In the genomic region with DNA sequence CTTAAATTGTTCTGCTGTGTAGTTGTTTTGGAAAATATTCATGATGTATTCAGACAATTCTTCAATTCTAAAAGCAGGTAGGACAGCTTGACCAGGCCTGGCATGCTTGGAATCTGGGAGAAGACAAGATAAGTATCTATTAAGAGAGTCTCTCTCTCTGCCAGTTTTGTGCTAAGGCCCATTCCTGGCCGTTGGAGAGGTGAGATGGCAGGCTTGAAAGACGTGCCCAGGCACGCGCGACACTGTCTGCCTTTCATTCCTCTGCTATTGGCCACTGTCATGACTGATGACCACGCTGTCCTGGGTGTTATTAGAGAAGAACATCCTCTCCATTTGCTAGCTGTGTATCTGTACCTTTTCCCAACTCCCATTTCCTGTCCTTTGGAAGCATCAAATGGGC, we compare ENCODE assay signal across 22 cellular contexts.
"Had no signal": no experiment of that assay in that cellular context is flagged by ENCODE, and none has a peak within 500 bp of the region (broad histone marks: within the 10 kb centered on the region; RNA-seq: fewer than 3 reads in every experiment).

No MANE protein-coding gene starts in this region.

- H3K36me3 Mint-ChIP-seq: activated CD4-positive, alpha-beta memory T cell treated with anti-CD3 and anti-CD28 coated beads for 36 hours; activated naive CD8-positive, alpha-beta T cell treated with anti-CD3 and anti-CD28 coated beads, Interleukin-2, amount 10 ng/mL, durations not matched to agents 7 days and 5 days; naive thymus-derived CD4-positive, alpha-beta T cell had no signal

- H3K27ac Mint-ChIP-seq: activated CD4-positive, alpha-beta memory T cell treated with anti-CD3 and anti-CD28 coated beads for 36 hours; activated CD4-positive, alpha-beta T cell treated with anti-CD3 and anti-CD28 coated beads for 36 hours; activated naive CD8-positive, alpha-beta T cell treated with anti-CD3 and anti-CD28 coated beads, Interleukin-2, amount 10 ng/mL, durations not matched to agents 7 days and 5 days; naive thymus-derived CD4-positive, alpha-beta T cell; stimulated activated naive CD8-positive, alpha-beta T cell treated with anti-CD3 and anti-CD28 coated beads, Interleukin-15, Interleukin-2, amounts not matched to agents 100 ng/mL and 50 ng/mL, for 24 hours; WTC11 had no signal

- H3K4me1 ChIP-seq: body of pancreas, left lung, vagina had no signal

- H3K4me1 Mint-ChIP-seq: activated CD4-positive, alpha-beta T cell treated with anti-CD3 and anti-CD28 coated beads for 36 hours; activated naive CD8-positive, alpha-beta T cell treated with anti-CD3 and anti-CD28 coated beads, Interleukin-2, amount 10 ng/mL, durations not matched to agents 7 days and 5 days had no signal

- H3K36me3 ChIP-seq: left lung, ovary, tibial nerve, vagina had no signal

- H3K4me3 Mint-ChIP-seq: activated CD4-positive, alpha-beta memory T cell treated with anti-CD3 and anti-CD28 coated beads for 36 hours; activated CD4-positive, alpha-beta T cell treated with anti-CD3 and anti-CD28 coated beads for 36 hours; activated naive CD8-positive, alpha-beta T cell treated with anti-CD3 and anti-CD28 coated beads, Interleukin-2, amount 10 ng/mL, durations not matched to agents 7 days and 5 days; naive thymus-derived CD4-positive, alpha-beta T cell; stimulated activated naive CD8-positive, alpha-beta T cell treated with anti-CD3 and anti-CD28 coated beads, Interleukin-15, Interleukin-2, amounts not matched to agents 100 ng/mL and 50 ng/mL, for 24 hours; WTC11 had no signal

- H3K9me3 Mint-ChIP-seq: activated CD4-positive, alpha-beta memory T cell treated with anti-CD3 and anti-CD28 coated beads for 36 hours; activated naive CD8-positive, alpha-beta T cell treated with anti-CD3 and anti-CD28 coated beads, Interleukin-2, amount 10 ng/mL, durations not matched to agents 7 days and 5 days; stimulated activated naive CD8-positive, alpha-beta T cell treated with anti-CD3 and anti-CD28 coated beads, Interleukin-15, Interleukin-2, amounts not matched to agents 100 ng/mL and 50 ng/mL, for 24 hours had no signal

- H3K4me3 ChIP-seq: body of pancreas, dorsolateral prefrontal cortex, left lung, ovary, psoas muscle, tibial nerve, vagina had no signal

- FAIRE-seq: colon had no signal

- H3K9me3 ChIP-seq: body of pancreas, left lung, ovary, psoas muscle, tibial nerve, vagina had no signal

- DNase-seq: activated CD4-positive, alpha-beta memory T cell treated with anti-CD3 and anti-CD28 coated beads for 36 hours; activated CD4-positive, alpha-beta T cell treated with anti-CD3 and anti-CD28 coated beads for 36 hours; activated naive CD4-positive, alpha-beta T cell treated with Interleukin-2 at 50 U/mL for 16 hours; activated naive CD8-positive, alpha-beta T cell treated with anti-CD3 and anti-CD28 coated beads, Interleukin-2, amount 10 ng/mL, durations not matched to agents 7 days and 5 days; amygdala; body of pancreas; central memory CD4-positive, alpha-beta T cell; dorsolateral prefrontal cortex; foreskin melanocyte; glutamatergic neuron; hippocampal formation; left lung; naive thymus-derived CD4-positive, alpha-beta T cell; ovary; psoas muscle; right cardiac atrium; stimulated activated CD4-positive, alpha-beta T cell treated with anti-CD3 and anti-CD28 coated beads, Interleukin-2, amount 100 ng/mL, for 24 hours had no signal

- ATAC-seq: activated CD4-positive, alpha-beta T cell treated with anti-CD3 and anti-CD28 coated beads for 36 hours; body of pancreas; left lung; naive thymus-derived CD4-positive, alpha-beta T cell; WTC11 had no signal

- H3K27ac ChIP-seq: body of pancreas, dorsolateral prefrontal cortex, left lung, ovary, psoas muscle, tibial nerve, vagina had no signal

- H3K27me3 ChIP-seq: body of pancreas, dorsolateral prefrontal cortex, left lung, ovary, tibial nerve, vagina had no signal
